ENCODE assay signal across 10 cellular contexts in genomic region chr1:155070392-155070700, GRCh38. TPM values are rescaled to one million over a fixed set of nuclear protein-coding genes. Genes with fewer than 3 reads are reported as not detected.
DNase-seq lines count a peak whose midpoint lies in the region; ATAC-seq and TF ChIP-seq lines count a peak whose summit lies in the region.
"Had no signal": no experiment of that assay in that cellular context is flagged by ENCODE, and none has a peak within 500 bp of the region (broad histone marks: within the 10 kb centered on the region; RNA-seq: fewer than 3 reads in every experiment).

No MANE protein-coding gene starts in this region.

- peak overlapping the region; percentile 85 for H3K4me2 ChIP-seq in mesenchymal stem cell (ENCODE audit: low read length, poor library complexity, severe bottlenecking)

- no peak overlapping the region for H4K91ac ChIP-seq in mesenchymal stem cell (ENCODE audit: low read length)

- no peaks in the 10 kb centered on the region for H3K9me3 Mint-ChIP-seq in activated naive CD4-positive, alpha-beta T cell treated with anti-CD3 and anti-CD28 coated beads for 36 hours
- H3K9me3 Mint-ChIP-seq in activated naive CD4-positive, alpha-beta T cell treated with anti-CD3 and anti-CD28 coated beads, Interleukin-2, amount 50 U/mL, for 72 hours: no peaks in the 10 kb centered on the region

- no peak for TF ChIP-seq EP300 in tibial nerve (IDR thresholded peaks at IDR 0.05)

- CTCF ChIA-PET in activated naive CD4-positive, alpha-beta T cell treated with anti-CD3 and anti-CD28 coated beads for 36 hours (lab: Charles Lee): interaction anchor here (0.6 to 15.0 kb wide), 5 partner anchors 11 to 644 kb away, joined by 3 to 197 read pairs (median 4); partner anchors contain the start of gene ADAM15

- peaks cover 15% of the 10 kb centered on the region for H3K4me1 Mint-ChIP-seq in activated naive CD4-positive, alpha-beta T cell treated with anti-CD3 and anti-CD28 coated beads for 36 hours (ENCODE audit: low read depth)

- no peaks in the 10 kb centered on the region for H3K27me3 ChIP-seq in brain microvascular endothelial cell (replicated peaks)
- H3K27me3 ChIP-seq in mesenchymal stem cell (ENCODE audit: control insufficient read depth in 1 of 2, insufficient read depth in 1 of 2, low read length in 2 of 2): peaks cover 14 to 44% of the 10 kb centered on the region in 2 experiments
- H3K27me3 ChIP-seq in tibial nerve: no peaks in the 10 kb centered on the region

- intact Hi-C loops in activated naive CD4-positive, alpha-beta T cell treated with anti-CD3 and anti-CD28 coated beads for 36 hours (cut with micrococcal nuclease): no loop called here

- H3K14ac ChIP-seq in mesenchymal stem cell (ENCODE audit: low read length in 2 of 2): no peak overlapping the region

- peaks cover 5% of the 10 kb centered on the region for H3K79me1 ChIP-seq in mesenchymal stem cell (replicated peaks; ENCODE audit: low read length, poor library complexity, severe bottlenecking)

- TF ChIP-seq POLR2A in tibial nerve (IDR thresholded peaks at IDR 0.05): no peak

- in situ Hi-C loops in brain microvascular endothelial cell (cut with HindIII; ENCODE audit: low pct_ligation_motif_present, low sequenced_read_pairs): no loop called here

- no peaks in the 10 kb centered on the region for H3K9me3 ChIP-seq in mesenchymal stem cell (ENCODE audit: control insufficient read depth, low read length)
- H3K9me3 ChIP-seq in tibial nerve: no peaks in the 10 kb centered on the region

- H3K4ac ChIP-seq in mesenchymal stem cell (ENCODE audit: low read depth in 1 of 2, low read length in 2 of 2): no peak overlapping the region

- H2BK120ac ChIP-seq in mesenchymal stem cell (ENCODE audit: low read depth, low read length): no peak overlapping the region

- H3K27ac ChIP-seq in brain microvascular endothelial cell: no peak overlapping the region
- H3K27ac ChIP-seq in mesenchymal stem cell (ENCODE audit: low read length, poor library complexity, severe bottlenecking): no peak overlapping the region
- peak overlapping the region in 3 of 4 donors; percentile 36 to 81 (median 58) for H3K27ac ChIP-seq in tibial nerve

- peak overlapping the region in 1 of 2 experiments; percentile 85 for H3K23ac ChIP-seq in mesenchymal stem cell (ENCODE audit: low read length in 2 of 2)

- no peak overlapping the region for H2AK5ac ChIP-seq in mesenchymal stem cell (ENCODE audit: low read length, severe bottlenecking)

- no peak for TF ChIP-seq CTCF in brain microvascular endothelial cell (IDR thresholded peaks at IDR 0.05; ENCODE audit: low read depth, low read length, missing control alignments)
- TF ChIP-seq CTCF in tibial nerve (IDR thresholded peaks at IDR 0.05): no peak

- H2AFZ ChIP-seq in mesenchymal stem cell (ENCODE audit: low read depth, low read length): no peak overlapping the region

- peak overlapping the region in 1 of 2 experiments; percentile 26 for H2BK12ac ChIP-seq in mesenchymal stem cell (ENCODE audit: low read length in 2 of 2)

- peaks cover 3% of the 10 kb centered on the region for H3K36me3 ChIP-seq in brain microvascular endothelial cell (replicated peaks)
- peaks cover 3 to 34% of the 10 kb centered on the region in 2 experiments for H3K36me3 ChIP-seq in mesenchymal stem cell (ENCODE audit: control insufficient read depth in 1 of 2, insufficient read depth in 2 of 2, low read depth in 1 of 2, low read length in 2 of 2)
- H3K36me3 ChIP-seq in tibial nerve: peaks cover 0 to 14% (median 0%) of the 10 kb centered on the region in 3 donors

- H3K4me1 ChIP-seq in mesenchymal stem cell (ENCODE audit: control insufficient read depth, insufficient read depth, low read depth, low read length): peaks cover 16% of the 10 kb centered on the region
- peaks cover 0 to 24% (median 11%) of the 10 kb centered on the region in 4 donors for H3K4me1 ChIP-seq in tibial nerve

- no peak overlapping the region for H2BK15ac ChIP-seq in mesenchymal stem cell (ENCODE audit: low read depth, poor library complexity, severe bottlenecking)

- peak overlapping the region; percentile 90 for H3K9ac ChIP-seq in mesenchymal stem cell (ENCODE audit: low read length)

- no peak for ATAC-seq in activated naive CD4-positive, alpha-beta T cell treated with anti-CD3 and anti-CD28 coated beads, Interleukin-2, amount 50 U/mL, for 72 hours
- ATAC-seq in GM19023 (IDR thresholded peaks at IDR 0.05; ENCODE audit: unreplicated experiment) (no peak), HG03039 (IDR thresholded peaks at IDR 0.05; ENCODE audit: unreplicated experiment) (no peak)

- H4K8ac ChIP-seq in mesenchymal stem cell (ENCODE audit: low read length): no peak overlapping the region

- DNase-seq in activated naive CD4-positive, alpha-beta T cell treated with anti-CD3 and anti-CD28 coated beads for 36 hours: no peak
- no peak for DNase-seq in activated naive CD4-positive, alpha-beta T cell treated with anti-CD3 and anti-CD28 coated beads, Interleukin-2, amount 50 U/mL, for 72 hours (ENCODE audit: low spot score in 2 of 2)
- DNase-seq in brain microvascular endothelial cell (no peak), mesenchymal stem cell (no peak), tibial nerve (ENCODE audit: low spot score in 2 of 2) (no peak)
- DNase-seq in stimulated activated CD8-positive, alpha-beta memory T cell treated with anti-CD3 and anti-CD28 coated beads, Interleukin-4, amount 100 ng/mL, for 48 hours: no peak

- H2BK5ac ChIP-seq in mesenchymal stem cell (ENCODE audit: low read depth, low read length, poor library complexity, severe bottlenecking): no peak overlapping the region

- peak overlapping the region in 1 of 2 experiments; percentile 23 for H3K18ac ChIP-seq in mesenchymal stem cell (ENCODE audit: low read depth in 1 of 2, low read length in 2 of 2)

- H3K36me3 Mint-ChIP-seq in activated naive CD4-positive, alpha-beta T cell treated with anti-CD3 and anti-CD28 coated beads for 36 hours (ENCODE audit: low read depth): peaks cover 1% of the 10 kb centered on the region
- H3K36me3 Mint-ChIP-seq in activated naive CD4-positive, alpha-beta T cell treated with anti-CD3 and anti-CD28 coated beads, Interleukin-2, amount 50 U/mL, for 72 hours: no peaks in the 10 kb centered on the region

- no peaks in the 10 kb centered on the region for H3K27me3 Mint-ChIP-seq in activated naive CD4-positive, alpha-beta T cell treated with anti-CD3 and anti-CD28 coated beads for 36 hours (ENCODE audit: low read depth)

- 30% methylated on average over 13 of the region's 13 CpGs for WGBS in mesenchymal stem cell
- 32 to 38% methylated on average over 13 of the region's 13 CpGs for WGBS in tibial nerve, 2 donors

- H3K27ac Mint-ChIP-seq in activated naive CD4-positive, alpha-beta T cell treated with anti-CD3 and anti-CD28 coated beads for 36 hours: no peak overlapping the region
- no peak overlapping the region for H3K27ac Mint-ChIP-seq in activated naive CD4-positive, alpha-beta T cell treated with anti-CD3 and anti-CD28 coated beads, Interleukin-2, amount 50 U/mL, for 72 hours

- peak overlapping the region; percentile 52 for H3K4me3 ChIP-seq in brain microvascular endothelial cell (ENCODE audit: low read depth, low read length)
- peak overlapping the region in 1 of 2 experiments; percentile 76 for H3K4me3 ChIP-seq in mesenchymal stem cell (ENCODE audit: insufficient read depth in 1 of 2, low read depth in 1 of 2, low read length in 2 of 2)
- H3K4me3 ChIP-seq in tibial nerve: peak overlapping the region in 2 of 4 donors; percentile 44 to 57

- peak overlapping the region; percentile 42 for H3K4me3 Mint-ChIP-seq in activated naive CD4-positive, alpha-beta T cell treated with anti-CD3 and anti-CD28 coated beads for 36 hours

RNA-seq across cellular contexts. Expression of gene EFNA4, which starts 6.8 kb away (rescaled TPM):
- 1 to 10 TPM; 3.3 to 4.5 TPM for total RNA-seq in activated naive CD4-positive, alpha-beta T cell treated with anti-CD3 and anti-CD28 coated beads for 36 hours
- 1 to 10 TPM; 5.7 to 9.5 TPM for total RNA-seq in activated naive CD4-positive, alpha-beta T cell treated with anti-CD3 and anti-CD28 coated beads, Interleukin-2, amount 50 U/mL, for 72 hours
- 14.2 TPM for polyA plus RNA-seq in mesenchymal stem cell (2013, experiment 1 of 2)
- 14.3 TPM for polyA plus RNA-seq in mesenchymal stem cell (2013, experiment 2 of 2)
- total RNA-seq in tibial nerve: 1 to 10 TPM in 3 of 4 donors, under 1 TPM in 1; 0.87 to 4.2 (median 1.8) TPM

RNA-seq across cellular contexts. Expression of gene EFNA3, which starts 8.3 kb away (rescaled TPM):
- 1 to 10 TPM; 1.3 to 2.5 TPM for total RNA-seq in activated naive CD4-positive, alpha-beta T cell treated with anti-CD3 and anti-CD28 coated beads for 36 hours
- total RNA-seq in activated naive CD4-positive, alpha-beta T cell treated with anti-CD3 and anti-CD28 coated beads, Interleukin-2, amount 50 U/mL, for 72 hours: 10 to 100 TPM in 1 of 2 donors, 1 to 10 TPM in 1; 1.7 to 12.6 TPM
- 0.95 TPM for polyA plus RNA-seq in mesenchymal stem cell (2013, experiment 1 of 2)
- polyA plus RNA-seq in mesenchymal stem cell (2013, experiment 2 of 2): 1.3 TPM
- 1 to 10 TPM in 2 of 4 donors, under 1 TPM in 1, not detected in 1; 0.63 to 1.2 (median 1.2) TPM for total RNA-seq in tibial nerve

RNA-seq across cellular contexts. Expression of gene ADAM15, which starts 19.2 kb away (rescaled TPM):
- total RNA-seq in activated naive CD4-positive, alpha-beta T cell treated with anti-CD3 and anti-CD28 coated beads for 36 hours: 10 to 100 TPM; 53.8 to 55.8 TPM
- total RNA-seq in activated naive CD4-positive, alpha-beta T cell treated with anti-CD3 and anti-CD28 coated beads, Interleukin-2, amount 50 U/mL, for 72 hours: 10 to 100 TPM; 49.9 to 52.8 TPM
- 32.8 TPM for polyA plus RNA-seq in mesenchymal stem cell (2013, experiment 1 of 2)
- 32.9 TPM for polyA plus RNA-seq in mesenchymal stem cell (2013, experiment 2 of 2)
- total RNA-seq in tibial nerve: 100 to 1,000 TPM; 111 to 202 (median 168) TPM

RNA-seq across cellular contexts. Expression of gene DCST1, which starts 36.7 kb away (rescaled TPM):
- total RNA-seq in activated naive CD4-positive, alpha-beta T cell treated with anti-CD3 and anti-CD28 coated beads for 36 hours: not detected
- under 1 TPM in 1 of 2 donors, not detected in 1; 0.34 TPM for total RNA-seq in activated naive CD4-positive, alpha-beta T cell treated with anti-CD3 and anti-CD28 coated beads, Interleukin-2, amount 50 U/mL, for 72 hours
- not detected for polyA plus RNA-seq in mesenchymal stem cell (2013, experiment 1 of 2)
- not detected for polyA plus RNA-seq in mesenchymal stem cell (2013, experiment 2 of 2)
- total RNA-seq in tibial nerve: 1 to 10 TPM in 1 of 4 donors, under 1 TPM in 2, not detected in 1; 0.21 to 3.5 (median 0.90) TPM
- total RNA-seq: glomerular endothelial cell, M059J had no signal

RNA-seq across cellular contexts. Expression of gene DCST2, which starts 36.8 kb away (rescaled TPM):
- 1 to 10 TPM; 1.1 to 1.5 TPM for total RNA-seq in activated naive CD4-positive, alpha-beta T cell treated with anti-CD3 and anti-CD28 coated beads for 36 hours
- total RNA-seq in activated naive CD4-positive, alpha-beta T cell treated with anti-CD3 and anti-CD28 coated beads, Interleukin-2, amount 50 U/mL, for 72 hours: 1 to 10 TPM; 1.5 to 1.8 TPM
- polyA plus RNA-seq in mesenchymal stem cell (2013, experiment 1 of 2): 0.07 TPM
- 0.08 TPM for polyA plus RNA-seq in mesenchymal stem cell (2013, experiment 2 of 2)
- 1 to 10 TPM in 3 of 4 donors, under 1 TPM in 1; 0.90 to 4.2 (median 1.7) TPM for total RNA-seq in tibial nerve
- total RNA-seq: M059J had no signal

Comparison
In these comparisons a context has a peak if more than half of its experiments do, and no peak if none do; other contexts are left out.
1. H3K27ac ChIP-seq: peak in tibial nerve (3 of 4); none in brain microvascular endothelial cell (single experiment) and mesenchymal stem cell (single experiment).